Comparison of ENCODE assay signal across 9 cellular contexts in the genomic region with DNA sequence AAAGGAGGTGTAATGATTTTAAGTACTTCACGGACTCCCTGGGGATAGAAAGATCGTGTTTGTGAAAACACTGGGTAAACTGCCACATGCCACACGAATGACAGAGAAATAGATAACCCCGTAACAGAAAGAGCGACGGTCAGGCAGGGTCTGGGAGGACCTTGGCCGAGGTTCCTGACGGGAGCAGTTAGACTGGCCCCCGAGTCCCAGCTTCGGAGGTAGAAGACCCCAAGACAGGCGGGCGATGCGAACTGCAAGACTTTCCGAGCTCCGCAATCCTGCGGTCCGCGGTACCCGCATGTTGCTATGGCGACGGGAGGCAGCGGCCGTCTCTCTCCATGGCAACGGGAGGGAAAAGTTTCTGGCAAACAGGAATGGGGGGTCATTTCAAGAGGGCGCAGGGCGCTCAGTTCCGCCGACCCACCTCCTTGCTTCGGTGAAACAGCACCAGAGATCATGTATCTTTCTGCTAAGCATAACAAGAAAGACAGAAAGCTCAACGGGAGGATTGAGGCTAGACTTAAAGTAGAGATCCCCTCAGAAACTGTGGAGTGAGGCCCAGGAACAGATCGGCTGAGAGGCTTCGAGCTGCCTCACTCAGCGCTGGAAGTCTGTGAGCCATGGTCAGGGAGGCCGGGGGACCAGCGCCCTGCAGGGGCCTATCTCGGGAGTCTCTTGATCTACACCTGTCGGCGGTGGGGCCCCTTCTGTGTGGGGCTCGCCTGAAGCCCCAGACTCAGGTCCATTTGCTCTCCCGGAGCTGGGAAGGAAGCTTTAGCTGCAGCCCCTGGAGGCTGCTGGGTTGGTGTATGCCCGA. TPM values are rescaled to one million over a fixed set of nuclear protein-coding genes. Genes with fewer than 3 reads are reported as not detected.
DNase-seq lines count a peak whose midpoint lies in the region; ATAC-seq and TF ChIP-seq lines count a peak whose summit lies in the region.
"Had no signal": no experiment of that assay in that cellular context is flagged by ENCODE, and none has a peak within 500 bp of the region (broad histone marks: within the 10 kb centered on the region; RNA-seq: fewer than 3 reads in every experiment).

No MANE protein-coding gene starts in this region.

- H3K27ac ChIP-seq in SK-N-SH (ENCODE audit: low read depth in 2 of 2, low read length in 1 of 2) (no peak overlapping the region), skeletal muscle tissue (ENCODE audit: low read depth, low read length) (no peak overlapping the region)

- no peaks in the 10 kb centered on the region for H3K79me2 ChIP-seq in SK-N-SH (ENCODE audit: insufficient read depth)

- H3K36me3 ChIP-seq in SK-N-SH (replicated peaks in 1 of 2; ENCODE audit: control insufficient read depth in 1 of 2, insufficient read depth in 2 of 2, low read length in 1 of 2) (no peaks in the 10 kb centered on the region), skeletal muscle tissue (ENCODE audit: control insufficient read depth in 3 of 3, insufficient read depth in 3 of 3, low read length in 3 of 3) (no peaks in the 10 kb centered on the region)

- 15% methylated on average over 21 of the region's 41 CpGs for WGBS in SK-N-SH (ENCODE audit: low lambda C conversion rate)

- peaks cover 6 to 9% of the 10 kb centered on the region in 2 experiments; a peak in 2 of 4 replicates for H3K4me1 ChIP-seq in SK-N-SH (ENCODE audit: control insufficient read depth in 1 of 2, insufficient read depth in 2 of 2, low read depth in 1 of 2, low read length in 1 of 2)
- peaks cover 19 to 29% (median 20%) of the 10 kb centered on the region in 3 donors for H3K4me1 ChIP-seq in skeletal muscle tissue (ENCODE audit: control insufficient read depth in 3 of 3, insufficient read depth in 3 of 3, low read length in 3 of 3)

- POLR2A ChIA-PET in SK-N-SH (lab: Yijun Ruan, JAX) = no interaction called here

- H3K4me3 ChIP-seq in SK-N-SH (ENCODE audit: low read depth in 2 of 2, low read length in 1 of 2) (peak overlapping the region in 1 of 2 experiments; percentile 39; a peak in 2 of 4 replicates), fibroblast of the aortic adventitia (ENCODE audit: low read depth, low read length) (no peak overlapping the region), skeletal muscle tissue (ENCODE audit: low read length in 3 of 3) (peak overlapping the region in 2 of 3 donors; percentile 22 to 65)

- H3K9me2 ChIP-seq in SK-N-SH = no peaks in the 10 kb centered on the region

- H3K9ac ChIP-seq in SK-N-SH = no peak overlapping the region
- no peak overlapping the region for H3K9ac ChIP-seq in skeletal muscle tissue (ENCODE audit: low read depth in 1 of 3, low read length in 3 of 3)

- TF ChIP-seq RAD21 in SK-N-SH (IDR thresholded peaks at IDR 0.05; ENCODE audit: low read length) = no peak

- peak overlapping the region; percentile 77 for H3K4me2 ChIP-seq in SK-N-SH

- peaks cover 7% of the 10 kb centered on the region; the same call in 1 of the 2 replicates for H4K20me1 ChIP-seq in SK-N-SH (ENCODE audit: insufficient read depth)

- CTCF ChIA-PET in SK-N-SH (lab: Yijun Ruan, JAX) = interaction anchor here (1.1 to 3.1 kb wide), 8 partner anchors 8 to 274 kb away, joined by 3 to 14 read pairs (median 4); a partner anchor contains a TSS

- H2AFZ ChIP-seq in SK-N-SH (ENCODE audit: low read depth) = no peak overlapping the region; the same call in 1 of the 2 replicates

- TF ChIP-seq CTCF in SK-N-SH (IDR thresholded peaks at IDR 0.05) = no peak
- no peak for TF ChIP-seq CTCF in fibroblast of the aortic adventitia (IDR thresholded peaks at IDR 0.05; ENCODE audit: insufficient read depth, low read length)

- TF ChIP-seq EP300 in SK-N-SH (IDR thresholded peaks at IDR 0.05; ENCODE audit: borderline replicate concordance in 1 of 2, low read depth in 1 of 2, low read length in 1 of 2) = no peak

- H3K27me3 ChIP-seq in SK-N-SH (ENCODE audit: insufficient read depth) (peaks cover 84% of the 10 kb centered on the region), skeletal muscle tissue (ENCODE audit: control insufficient read depth in 3 of 3, insufficient read depth in 3 of 3, low read length in 3 of 3) (peaks cover 58 to 77% (median 74%) of the 10 kb centered on the region in 3 donors)

- H3F3A ChIP-seq in SK-N-SH (replicated peaks; ENCODE audit: insufficient read depth) = peaks cover 9% of the 10 kb centered on the region

- ATAC-seq in GM19035 (IDR thresholded peaks at IDR 0.05; ENCODE audit: unreplicated experiment) = no peak
- ATAC-seq: left lobe of liver had no signal

- H3K9me3 ChIP-seq in SK-N-SH (no peaks in the 10 kb centered on the region), skeletal muscle tissue (ENCODE audit: control insufficient read depth in 3 of 3, low read length in 3 of 3) (no peaks in the 10 kb centered on the region)

- DNase-seq in NCI-H2171 treated with DMSO at 0.1 percent for 48 hours (lab: John Stamatoyannopoulos, UW) = peak; percentile 37
- DNase-seq in NCI-H2171 (lab: John Stamatoyannopoulos, UW) = no peak
- DNase-seq in SK-N-SH = peak; percentile 66
- peak; percentile 13 for DNase-seq in fibroblast of the aortic adventitia (ENCODE audit: low read depth)
- no peak for DNase-seq in GDM1 (lab: John Stamatoyannopoulos, UW)
- DNase-seq in DMS114 treated with DMSO at 0.1 percent for 48 hours (lab: John Stamatoyannopoulos, UW; ENCODE audit: unreplicated experiment) = no peak

TF ChIP-seq in SK-N-SH, 30 proteins besides CTCF, POLR2A, EP300 and RAD21:
- TF ChIP-seq, protein P1, sequence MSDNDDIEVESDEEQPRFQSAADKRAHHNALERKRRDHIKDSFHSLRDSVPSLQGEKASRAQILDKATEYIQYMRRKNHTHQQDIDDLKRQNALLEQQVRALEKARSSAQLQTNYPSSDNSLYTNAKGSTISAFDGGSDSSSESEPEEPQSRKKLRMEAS (IDR thresholded peaks at IDR 0.05; ENCODE audit: low read depth) = no peak
- TF ChIP-seq EZH2phosphoT487 (IDR thresholded peaks at IDR 0.05; ENCODE audit: borderline replicate concordance, low read depth) (peak; percentile 38; the same call in 1 of the 2 replicates), NFIC (IDR thresholded peaks at IDR 0.05; ENCODE audit: borderline replicate concordance) (no peak)

RNA-seq across cellular contexts. Expression of a gene that starts 0.7 kb away (rescaled TPM):
- polyA plus RNA-seq in SK-N-SH (2012; rRNA removed) = not detected in 2 replicates
- polyA plus RNA-seq in SK-N-SH (2012; cell fraction: cytosol; rRNA removed) = under 0.01 TPM in 1 of 2 replicates, not detected in the other
- polyA plus RNA-seq in SK-N-SH (2012; cell fraction: nucleus; rRNA removed) = not detected in 2 replicates
- total RNA-seq in fibroblast of the aortic adventitia (ENCODE audit: low replicate concordance) (not detected in 2 replicates), skeletal muscle tissue (under 0.01 TPM)

Comparison
In these comparisons a context has a peak if more than half of its experiments do, and no peak if none do; other contexts are left out.
1. DNase-seq: peak in NCI-H2171 treated with DMSO at 0.1 percent for 48 hours (single experiment), SK-N-SH (single experiment) and fibroblast of the aortic adventitia (single experiment); none in NCI-H2171 (single experiment), GDM1 (single experiment) and DMS114 treated with DMSO at 0.1 percent for 48 hours (single experiment).